ENCODE assay signal across 32 cellular contexts in genomic region chr20:38536310-38536709, GRCh38. TPM values are rescaled to one million over a fixed set of nuclear protein-coding genes. Genes with fewer than 3 reads are reported as not detected.
DNase-seq lines count a peak whose midpoint lies in the region; ATAC-seq, FAIRE-seq and TF ChIP-seq lines count a peak whose summit lies in the region.
"Had no signal": no experiment of that assay in that cellular context is flagged by ENCODE, and none has a peak within 500 bp of the region (broad histone marks: within the 10 kb centered on the region; RNA-seq: fewer than 3 reads in every experiment).

No MANE protein-coding gene starts in this region.

- ATAC-seq in activated T-cell treated with anti-CD3 and anti-CD28 coated beads, Interleukin-2, amount 50 U/mL, for 72 hours (replicated peaks in 1 of 2): no peak
- no peak for ATAC-seq in activated T-cell treated with anti-CD3 and anti-CD28 coated beads, Interleukin-2, amount 50 U/mL, for 4 hours
- ATAC-seq in RWPE2 (ENCODE audit: low read depth) (peak; percentile 82), GM21447 (IDR thresholded peaks at IDR 0.05; ENCODE audit: unreplicated experiment) (no peak), HG03521 (IDR thresholded peaks at IDR 0.05; ENCODE audit: unreplicated experiment) (no peak)
- ATAC-seq: heart left ventricle; left ventricle myocardium superior; mucosa of descending colon; psoas muscle; stimulated activated naive CD8-positive, alpha-beta T cell treated with anti-CD3 and anti-CD28 coated beads, Interleukin-15, amount 100 ng/mL, for 72 hours had no signal

- no peak overlapping the region for H3K4me2 ChIP-seq in fibroblast of lung (ENCODE audit: extremely low read depth, insufficient read depth, low read length)
- H3K4me2 ChIP-seq: BLaER1, PC-9 had no signal

- peaks cover 9 to 20% of the 10 kb centered on the region in 2 donors for H3K36me3 Mint-ChIP-seq in activated T-cell treated with anti-CD3 and anti-CD28 coated beads, Interleukin-2, amount 50 U/mL, for 72 hours (ENCODE audit: insufficient read depth in 2 of 2)
- H3K36me3 Mint-ChIP-seq in activated T-cell treated with anti-CD3 and anti-CD28 coated beads, Interleukin-2, amount 50 U/mL, for 4 hours (ENCODE audit: insufficient read depth): peaks cover 44% of the 10 kb centered on the region
- H3K36me3 Mint-ChIP-seq in type B pancreatic cell: peaks cover 42% of the 10 kb centered on the region

- no peak for FAIRE-seq in frontal cortex (lab: Jason Lieb, UNC)

- no peak overlapping the region for H3K9ac ChIP-seq in fibroblast of lung (ENCODE audit: insufficient read depth, low read length)
- H3K9ac ChIP-seq: BLaER1 had no signal

- H3K79me2 ChIP-seq in fibroblast of lung (ENCODE audit: control insufficient read depth, insufficient read depth, low read length): no peaks in the 10 kb centered on the region

- H3K4me1 ChIP-seq in RWPE2 (ENCODE audit: insufficient read depth, poor library complexity, severe bottlenecking) (peaks cover 16% of the 10 kb centered on the region), fibroblast of lung (ENCODE audit: control insufficient read depth, extremely low read depth, insufficient read depth, low read length) (no peaks in the 10 kb centered on the region)
- H3K4me1 ChIP-seq: adrenal gland, BLaER1, heart left ventricle, psoas muscle, SJCRH30, upper lobe of left lung had no signal

- no peak overlapping the region for H3K4me3 ChIP-seq in RWPE2 (ENCODE audit: severe bottlenecking)
- H3K4me3 ChIP-seq in fibroblast of lung (replicated peaks in 1 of 4; ENCODE audit: control extremely low read depth in 1 of 4, insufficient read depth in 1 of 4, low read depth in 3 of 4, low read length in 4 of 4): no peak overlapping the region
- H3K4me3 ChIP-seq: adrenal gland, BLaER1, dorsolateral prefrontal cortex, heart left ventricle, mucosa of descending colon, PC-9, psoas muscle, SJCRH30, upper lobe of left lung had no signal

- H3K27ac ChIP-seq in RWPE2 (ENCODE audit: poor library complexity, severe bottlenecking): peak overlapping the region; percentile 22
- H3K27ac ChIP-seq in fibroblast of lung (ENCODE audit: insufficient read depth, low read length): no peak overlapping the region
- H3K27ac ChIP-seq: 22Rv1, adrenal gland, BLaER1, dorsolateral prefrontal cortex, heart left ventricle, PC-9, psoas muscle, SJCRH30, upper lobe of left lung had no signal

- H3K27me3 Mint-ChIP-seq in activated T-cell treated with anti-CD3 and anti-CD28 coated beads, Interleukin-2, amount 50 U/mL, for 72 hours (ENCODE audit: low read depth): no peaks in the 10 kb centered on the region
- H3K27me3 Mint-ChIP-seq in activated T-cell treated with anti-CD3 and anti-CD28 coated beads, Interleukin-2, amount 50 U/mL, for 4 hours (ENCODE audit: low read depth): no peaks in the 10 kb centered on the region
- H3K27me3 Mint-ChIP-seq in type B pancreatic cell: no peaks in the 10 kb centered on the region
- H3K27me3 Mint-ChIP-seq: activated CD4-positive, alpha-beta T cell treated with anti-CD3 and anti-CD28 coated beads, Interleukin-2, amount 10 ng/mL, durations not matched to agents 7 days and 5 days; stimulated activated naive CD8-positive, alpha-beta T cell treated with anti-CD3 and anti-CD28 coated beads, Interleukin-15, amount 100 ng/mL, for 72 hours had no signal

- TF ChIP-seq CTCF in RWPE2 (IDR thresholded peaks at IDR 0.05; ENCODE audit: poor library complexity, severe bottlenecking): peak; percentile 23
- TF ChIP-seq CTCF in fibroblast of lung (conservative IDR thresholded peaks at IDR 0.05 in 1 of 2, IDR thresholded peaks at IDR 0.05 in 1 of 2; ENCODE audit: low read depth in 1 of 2, low read length in 2 of 2): no peak
- no peak for TF ChIP-seq CTCF in type B pancreatic cell (conservative IDR thresholded peaks at IDR 0.05)

- H3K27me3 ChIP-seq in RWPE2 (ENCODE audit: insufficient read depth, poor library complexity, severe bottlenecking) (no peaks in the 10 kb centered on the region), fibroblast of lung (ENCODE audit: control insufficient read depth, insufficient read depth, low read length) (no peaks in the 10 kb centered on the region)
- H3K27me3 ChIP-seq: adrenal gland, BLaER1, dorsolateral prefrontal cortex, heart left ventricle, SJCRH30, upper lobe of left lung had no signal

- no peak for DNase-seq in activated T-cell treated with anti-CD3 and anti-CD28 coated beads, Interleukin-2, amount 50 U/mL, for 72 hours
- DNase-seq in activated T-cell treated with anti-CD3 and anti-CD28 coated beads, Interleukin-2, amount 50 U/mL, for 4 hours: no peak
- DNase-seq in RWPE2 (ENCODE audit: low spot score) (no peak), fibroblast of lung (ENCODE audit: low read depth in 2 of 2) (peak; percentile 23 to 67), type B pancreatic cell (ENCODE audit: extremely low spot score, unreplicated experiment) (no peak), frontal cortex (ENCODE audit: low spot score in 2 of 2) (no peak)
- DNase-seq: activated CD4-positive, alpha-beta T cell treated with anti-CD3 and anti-CD28 coated beads, Interleukin-2, amount 10 ng/mL, durations not matched to agents 7 days and 5 days; activated CD8-positive, alpha-beta memory T cell treated with anti-CD3 and anti-CD28 coated beads, Interleukin-2, amount 50 U/mL, for 4 hours; activated effector memory CD4-positive, alpha-beta T cell treated with Interleukin-2 at 50 U/mL for 16 hours; adrenal gland; Calu3; caudate nucleus; dorsolateral prefrontal cortex; erythroblast; heart left ventricle; left ventricle myocardium superior; mucosa of descending colon; NCI-H187; NCI-H82; PC-9; psoas muscle; SJCRH30; stimulated activated CD4-positive, alpha-beta T cell treated with anti-CD3 and anti-CD28 coated beads, Interleukin-2, amount 100 ng/mL, for 48 hours; stimulated activated naive CD8-positive, alpha-beta T cell treated with anti-CD3 and anti-CD28 coated beads, Interleukin-15, amount 100 ng/mL, for 72 hours; upper lobe of left lung had no signal

- H3K4me3 Mint-ChIP-seq in activated T-cell treated with anti-CD3 and anti-CD28 coated beads, Interleukin-2, amount 50 U/mL, for 72 hours: no peak overlapping the region
- H3K4me3 Mint-ChIP-seq in activated T-cell treated with anti-CD3 and anti-CD28 coated beads, Interleukin-2, amount 50 U/mL, for 4 hours: no peak overlapping the region
- H3K4me3 Mint-ChIP-seq in type B pancreatic cell: no peak overlapping the region
- H3K4me3 Mint-ChIP-seq: activated CD4-positive, alpha-beta T cell treated with anti-CD3 and anti-CD28 coated beads, Interleukin-2, amount 10 ng/mL, durations not matched to agents 7 days and 5 days; neural crest cell; stimulated activated naive CD8-positive, alpha-beta T cell treated with anti-CD3 and anti-CD28 coated beads, Interleukin-15, amount 100 ng/mL, for 72 hours; T-helper 1 cell treated with Interleukin-12 subunit alpha and Interleukin-12 subunit beta and Interleukin-4 antibody, amounts not matched to agents 30 μg/mL and 1 μg/mL, for 36 hours had no signal

- H3K9me3 Mint-ChIP-seq in activated T-cell treated with anti-CD3 and anti-CD28 coated beads, Interleukin-2, amount 50 U/mL, for 72 hours: no peaks in the 10 kb centered on the region
- no peaks in the 10 kb centered on the region for H3K9me3 Mint-ChIP-seq in activated T-cell treated with anti-CD3 and anti-CD28 coated beads, Interleukin-2, amount 50 U/mL, for 4 hours
- H3K9me3 Mint-ChIP-seq in type B pancreatic cell: no peaks in the 10 kb centered on the region
- H3K9me3 Mint-ChIP-seq: activated CD4-positive, alpha-beta T cell treated with anti-CD3 and anti-CD28 coated beads, Interleukin-2, amount 10 ng/mL, durations not matched to agents 7 days and 5 days; stimulated activated naive CD8-positive, alpha-beta T cell treated with anti-CD3 and anti-CD28 coated beads, Interleukin-15, amount 100 ng/mL, for 72 hours; T-helper 1 cell treated with Interleukin-12 subunit alpha and Interleukin-12 subunit beta and Interleukin-4 antibody, amounts not matched to agents 30 μg/mL and 1 μg/mL, for 36 hours had no signal

- H3K36me3 ChIP-seq in RWPE2 (ENCODE audit: low read depth) (peaks cover 97% of the 10 kb centered on the region), fibroblast of lung (ENCODE audit: control insufficient read depth, insufficient read depth, low read length) (peaks cover 10% of the 10 kb centered on the region)

- H3K4me1 Mint-ChIP-seq in activated T-cell treated with anti-CD3 and anti-CD28 coated beads, Interleukin-2, amount 50 U/mL, for 72 hours (ENCODE audit: low read depth): no peaks in the 10 kb centered on the region
- H3K4me1 Mint-ChIP-seq in activated T-cell treated with anti-CD3 and anti-CD28 coated beads, Interleukin-2, amount 50 U/mL, for 4 hours (ENCODE audit: low read depth): peaks cover 2% of the 10 kb centered on the region
- H3K4me1 Mint-ChIP-seq in type B pancreatic cell (ENCODE audit: unreplicated experiment): no peaks in the 10 kb centered on the region
- H3K4me1 Mint-ChIP-seq: neural crest cell; stimulated activated naive CD8-positive, alpha-beta T cell treated with anti-CD3 and anti-CD28 coated beads, Interleukin-15, amount 100 ng/mL, for 72 hours had no signal

- peak overlapping the region; percentile 73 for H3K27ac Mint-ChIP-seq in activated T-cell treated with anti-CD3 and anti-CD28 coated beads, Interleukin-2, amount 50 U/mL, for 72 hours
- peak overlapping the region; percentile 17 for H3K27ac Mint-ChIP-seq in type B pancreatic cell
- H3K27ac Mint-ChIP-seq: activated CD4-positive, alpha-beta T cell treated with anti-CD3 and anti-CD28 coated beads, Interleukin-2, amount 10 ng/mL, durations not matched to agents 7 days and 5 days; T-helper 1 cell treated with Interleukin-12 subunit alpha and Interleukin-12 subunit beta and Interleukin-4 antibody, amounts not matched to agents 30 μg/mL and 1 μg/mL, for 36 hours had no signal

- H3K9me3 ChIP-seq in RWPE2 (ENCODE audit: severe bottlenecking): no peaks in the 10 kb centered on the region
- no peaks in the 10 kb centered on the region for H3K9me3 ChIP-seq in fibroblast of lung (ENCODE audit: control insufficient read depth, insufficient read depth, low read depth, low read length)
- H3K9me3 ChIP-seq: adrenal gland, heart left ventricle, mucosa of descending colon, psoas muscle, SJCRH30, upper lobe of left lung had no signal

- H2AFZ ChIP-seq in fibroblast of lung (ENCODE audit: low read length): no peak overlapping the region
- H2AFZ ChIP-seq: PC-9 had no signal

- H4K20me1 ChIP-seq in fibroblast of lung (ENCODE audit: control insufficient read depth, extremely low read depth, insufficient read depth, low read length): no peaks in the 10 kb centered on the region
- H4K20me1 ChIP-seq: BLaER1 had no signal

RNA-seq across cellular contexts. Expression of gene ADIG, which starts 44.7 kb away (rescaled TPM):
- total RNA-seq in activated T-cell treated with anti-CD3 and anti-CD28 coated beads, Interleukin-2, amount 50 U/mL, for 72 hours: not detected
- total RNA-seq in activated T-cell treated with anti-CD3 and anti-CD28 coated beads, Interleukin-2, amount 50 U/mL, for 4 hours: not detected
- not detected in 2 replicates for total RNA-seq in fibroblast of lung
- not detected in 2 replicates for polyA plus RNA-seq in fibroblast of lung
- polyA plus RNA-seq in fibroblast of lung (2012): not detected in 2 replicates
- polyA minus RNA-seq in fibroblast of lung (ENCODE audit: low replicate concordance): not detected in 2 replicates
- total RNA-seq in type B pancreatic cell (ENCODE audit: low replicate concordance): not detected in 2 replicates
- not detected for total RNA-seq in frontal cortex
- total RNA-seq: activated CD4-positive, alpha-beta T cell treated with anti-CD3 and anti-CD28 coated beads, Interleukin-2, amount 10 ng/mL, durations not matched to agents 7 days and 5 days; adrenal gland; Calu3; heart left ventricle; left ventricle myocardium superior; mucosa of descending colon; neural crest cell; PC-9; psoas muscle; SJCRH30; skeletal muscle tissue had no signal
- polyA plus RNA-seq: adrenal gland, heart left ventricle, psoas muscle had no signal

Comparison
In these comparisons a context has a peak if more than half of its experiments do, and no peak if none do; other contexts are left out.
1. DNase-seq: peak in fibroblast of lung (2 of 2); none in activated T-cell treated with anti-CD3 and anti-CD28 coated beads, Interleukin-2, amount 50 U/mL, for 72 hours (0 of 2), activated T-cell treated with anti-CD3 and anti-CD28 coated beads, Interleukin-2, amount 50 U/mL, for 4 hours (single experiment), RWPE2 (single experiment), type B pancreatic cell (single experiment) and frontal cortex (0 of 2).